1 cellular context compared by ENCODE assay signal in the genomic region with DNA sequence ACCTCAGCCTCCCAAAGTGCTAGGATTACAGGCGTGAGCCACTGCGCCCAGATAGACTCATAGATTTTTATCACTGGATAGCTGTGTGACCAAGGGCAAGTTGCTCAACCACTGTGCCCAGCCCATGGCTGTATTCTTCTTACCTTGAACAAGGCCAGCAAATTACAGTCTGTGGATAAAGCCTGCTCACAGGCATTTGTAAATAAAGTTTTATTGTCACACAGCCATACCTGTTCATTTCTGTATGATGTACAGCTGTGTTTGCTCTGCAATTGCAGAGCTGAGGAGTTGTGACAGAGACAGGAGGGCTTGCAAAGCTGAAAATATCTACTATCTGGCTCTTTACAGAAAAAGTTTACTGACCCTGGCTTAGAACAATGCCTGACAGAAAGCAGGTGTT.
TF ChIP-seq lines count a peak whose summit lies in the region.

No MANE protein-coding gene starts in this region.

TF ChIP-seq in HepG2, 621 proteins besides CTCF, POLR2A, EP300 and RAD21:
- TF ChIP-seq ZBTB40 (IDR thresholded peaks at IDR 0.05) (peak; percentile 49), ZBTB40 (CRISPR knock-in tag; IDR thresholded peaks at IDR 0.05) (peak; percentile 96), MEF2D (CRISPR knock-in tag; IDR thresholded peaks at IDR 0.05) (no peak)
TF ChIP-seq in HepG2: peak in this region for 1.
